Comparison of ENCODE assay signal across 23 cellular contexts in the genomic region with DNA sequence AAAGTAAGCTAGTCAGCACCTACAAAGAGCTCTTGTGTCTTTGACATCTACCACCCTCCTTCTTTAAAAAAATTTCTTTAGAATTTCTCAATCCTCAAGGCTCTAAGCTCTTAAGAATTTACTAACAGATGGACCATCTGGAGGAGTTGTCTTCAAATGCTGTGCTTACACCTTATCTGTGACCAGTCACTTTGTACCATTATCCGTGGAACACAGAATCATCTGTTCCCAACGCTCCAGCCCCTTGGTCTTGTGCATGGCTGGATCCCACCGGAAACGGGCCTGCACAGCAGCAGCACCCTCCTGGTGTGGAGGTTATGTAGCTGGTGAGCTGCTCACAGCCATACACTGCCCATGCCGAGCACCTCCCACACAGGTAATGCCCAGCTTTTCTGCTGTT.
A peak's percentile ranks its signal among the peaks of the same experiment; 100 is the strongest.
DNase-seq lines count a peak whose midpoint lies in the region; ATAC-seq, FAIRE-seq and TF ChIP-seq lines count a peak whose summit lies in the region.
"Had no signal": no experiment of that assay in that cellular context is flagged by ENCODE, and none has a peak within 500 bp of the region (broad histone marks: within the 10 kb centered on the region; RNA-seq: fewer than 3 reads in every experiment).

No MANE protein-coding gene starts in this region.

- H3K27me3 ChIP-seq in K562 (ENCODE audit: control insufficient read depth in 2 of 2, insufficient read depth in 2 of 2, low read length in 2 of 2): no peaks in the 10 kb centered on the region
- H3K27me3 ChIP-seq: BLaER1 treated with 17β-estradiol and CSF1 and Interleukin-3, amounts not matched to agents 10 nM and 100 nM had no signal

- H3K4me2 ChIP-seq in K562 (ENCODE audit: insufficient read depth, low read length): peak overlapping the region; percentile 22; the same call in 1 of the 2 replicates
- H3K4me2 ChIP-seq: A549; BLaER1 treated with 17β-estradiol and CSF1 and Interleukin-3, amounts not matched to agents 10 nM and 100 nM had no signal

- TF ChIP-seq RAD21 in K562 (CRISPR knock-in tag; conservative IDR thresholded peaks at IDR 0.05 in 1 of 2, IDR thresholded peaks at IDR 0.05 in 1 of 2): no peak

- no TSS peak for BruUV-seq in K562 (replicated peaks; lab: Mats Ljungman, UMichigan)

- no peak for FAIRE-seq in K562 (lab: Jason Lieb, UNC)
- FAIRE-seq: A549, GM12878, GM12892, GM18507 had no signal

- peak overlapping the region; percentile 50; the same call in 1 of the 2 replicates for H2AFZ ChIP-seq in K562 (ENCODE audit: low read depth, low read length)

- peak; percentile 9; the same call in 1 of the 3 replicates for ATAC-seq in K562
- ATAC-seq: A549; CD8-positive, alpha-beta T cell; GM12878 had no signal

- DNase-seq in NCI-H82 (lab: John Stamatoyannopoulos, UW) (peak; percentile 66), NCI-H82 treated with DMSO at 0.1 percent for 48 hours (lab: John Stamatoyannopoulos, UW; ENCODE audit: unreplicated experiment) (no peak), K562 (ENCODE audit: extremely low read depth in 1 of 4, low spot score in 3 of 4) (peak in 2 of 4 experiments; percentile 30 to 62)
- no peak for DNase-seq in activated naive CD4-positive, alpha-beta T cell (lab: John Stamatoyannopoulos, UW)
- DNase-seq in activated CD4-positive, CD25-positive, alpha-beta regulatory T cell treated with anti-CD3 and anti-CD28 coated beads, Interleukin-2, amount 50 U/mL, for 72 hours: no peak
- DNase-seq: AML-193; CD4-positive, alpha-beta T cell; CD8-positive, alpha-beta T cell; COR-L47; DMS 273 treated with DMSO at 0.1 percent for 48 hours; DMS153; DMS53; DMS79; DND-41; EL; GDM1 had no signal

- H3K4me3 ChIP-seq in K562: no peak overlapping the region
- H3K4me3 ChIP-seq: A549; BLaER1 treated with 17β-estradiol and CSF1 and Interleukin-3, amounts not matched to agents 10 nM and 100 nM; GM12878 had no signal

- H3K4me1 ChIP-seq in K562 (replicated peaks in 1 of 2; ENCODE audit: control insufficient read depth in 2 of 2, insufficient read depth in 2 of 2, low read length in 2 of 2): peaks cover 24 to 52% of the 10 kb centered on the region in 2 experiments
- H3K4me1 ChIP-seq: BLaER1 treated with 17β-estradiol and CSF1 and Interleukin-3, amounts not matched to agents 10 nM and 100 nM had no signal

- H3K9me1 ChIP-seq in K562 (ENCODE audit: control insufficient read depth, insufficient read depth, low read length): no peaks in the 10 kb centered on the region

- intact Hi-C loops in K562 (cut with micrococcal nuclease): no loop called here

- POLR2A ChIA-PET in K562 (lab: Yijun Ruan, JAX): interaction anchor here (0.6 to 1.5 kb wide), 4 partner anchors 9 to 17 kb away, joined by 3 to 4 read pairs (median 4); no protein-coding TSS in a partner anchor

- TF ChIP-seq POLR2A in K562 (conservative IDR thresholded peaks at IDR 0.05): no peak

- H3K27ac ChIP-seq in K562 (ENCODE audit: extremely low read depth, low read depth, low read length): no peak overlapping the region
- H3K27ac ChIP-seq: 22Rv1; A549; BLaER1 treated with 17β-estradiol and CSF1 and Interleukin-3, amounts not matched to agents 10 nM and 100 nM; C4-2B had no signal

- 20% methylated on average over 5 of the region's 5 CpGs for WGBS in K562 (ENCODE audit: insufficient coverage, low coverage, missing lambda C conversion rate)

- no peak overlapping the region for H3K9ac ChIP-seq in K562 (ENCODE audit: insufficient read depth in 1 of 2, low read depth in 2 of 2, low read length in 2 of 2)
- H3K9ac ChIP-seq: BLaER1 treated with 17β-estradiol and CSF1 and Interleukin-3, amounts not matched to agents 10 nM and 100 nM had no signal

- TF ChIP-seq CTCF in K562 (IDR thresholded peaks at IDR 0.05 in 2 of 3, conservative IDR thresholded peaks at IDR 0.05 in 1 of 3; ENCODE audit: insufficient read depth in 2 of 3, low read depth in 1 of 3, low read length in 3 of 3): no peak

- in situ Hi-C loops in K562 (cut with MboI): no loop called here

- no peaks in the 10 kb centered on the region for H4K20me1 ChIP-seq in K562 (replicated peaks; ENCODE audit: control insufficient read depth, insufficient read depth, low read length)
- H4K20me1 ChIP-seq: BLaER1 treated with 17β-estradiol and CSF1 and Interleukin-3, amounts not matched to agents 10 nM and 100 nM had no signal

- no peaks in the 10 kb centered on the region for H3K36me3 ChIP-seq in K562 (ENCODE audit: control insufficient read depth, insufficient read depth, low read length)
- H3K36me3 ChIP-seq: BLaER1 treated with 17β-estradiol and CSF1 and Interleukin-3, amounts not matched to agents 10 nM and 100 nM had no signal

- TF ChIP-seq EP300 in K562 (IDR thresholded peaks at IDR 0.05; ENCODE audit: low read length): no peak; the same call in 1 of the 2 replicates

- no peaks in the 10 kb centered on the region for H3K9me3 ChIP-seq in K562 (replicated peaks; ENCODE audit: control insufficient read depth, insufficient read depth, low read depth, low read length)
- H3K9me3 ChIP-seq: A549; BLaER1 treated with 17β-estradiol and CSF1 and Interleukin-3, amounts not matched to agents 10 nM and 100 nM had no signal

- no peaks in the 10 kb centered on the region for H3K79me2 ChIP-seq in K562 (ENCODE audit: control insufficient read depth, insufficient read depth, low read length)

- CTCF ChIA-PET in K562 (lab: Yijun Ruan, JAX; ENCODE audit: low intra/inter-chr PET ratio): no interaction called here

TF ChIP-seq in K562, 482 proteins besides CTCF, POLR2A, EP300 and RAD21 (continues in another document):
- TF ChIP-seq JUNB (CRISPR knock-in tag; conservative IDR thresholded peaks at IDR 0.05): no peak
- peak; percentile 63 for TF ChIP-seq CBFA2T2 (conservative IDR thresholded peaks at IDR 0.05)
- TF ChIP-seq SOX6 (IDR thresholded peaks at IDR 0.05): no peak
- TF ChIP-seq NCOA4 (IDR thresholded peaks at IDR 0.05; ENCODE audit: partially characterized antibody): no peak
- no peak for TF ChIP-seq CBX2 (IDR thresholded peaks at IDR 0.05; ENCODE audit: insufficient read depth, low read length, poor library complexity, severe bottlenecking)
- peak; percentile 48; the same call in 1 of the 2 replicates for TF ChIP-seq TAL1 (IDR thresholded peaks at IDR 0.05)
- no peak for TF ChIP-seq GATAD2A (IDR thresholded peaks at IDR 0.05)
- TF ChIP-seq ZNF561 (CRISPR knock-in tag; conservative IDR thresholded peaks at IDR 0.05): no peak
- no peak for TF ChIP-seq ELF1 (tag; IDR thresholded peaks at IDR 0.05)
- no peak for TF ChIP-seq DNMT1 (IDR thresholded peaks at IDR 0.05)
- TF ChIP-seq KLF16 (IDR thresholded peaks at IDR 0.05): 0 out of 2 replicates have a peak, but pooled peaks have one; percentile 9
- TF ChIP-seq TEAD4 (IDR thresholded peaks at IDR 0.05; ENCODE audit: low read length): peak; percentile 67
- no peak for TF ChIP-seq TEAD4 (CRISPR knock-in tag; IDR thresholded peaks at IDR 0.05; ENCODE audit: borderline replicate concordance)
- TF ChIP-seq ZNF77 (CRISPR knock-in tag; IDR thresholded peaks at IDR 0.05): no peak
- TF ChIP-seq, protein P1, sequence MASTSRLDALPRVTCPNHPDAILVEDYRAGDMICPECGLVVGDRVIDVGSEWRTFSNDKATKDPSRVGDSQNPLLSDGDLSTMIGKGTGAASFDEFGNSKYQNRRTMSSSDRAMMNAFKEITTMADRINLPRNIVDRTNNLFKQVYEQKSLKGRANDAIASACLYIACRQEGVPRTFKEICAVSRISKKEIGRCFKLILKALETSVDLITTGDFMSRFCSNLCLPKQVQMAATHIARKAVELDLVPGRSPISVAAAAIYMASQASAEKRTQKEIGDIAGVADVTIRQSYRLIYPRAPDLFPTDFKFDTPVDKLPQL (IDR thresholded peaks at IDR 0.05; ENCODE audit: extremely low read depth, insufficient read length): no peak
- TF ChIP-seq, protein P2, sequence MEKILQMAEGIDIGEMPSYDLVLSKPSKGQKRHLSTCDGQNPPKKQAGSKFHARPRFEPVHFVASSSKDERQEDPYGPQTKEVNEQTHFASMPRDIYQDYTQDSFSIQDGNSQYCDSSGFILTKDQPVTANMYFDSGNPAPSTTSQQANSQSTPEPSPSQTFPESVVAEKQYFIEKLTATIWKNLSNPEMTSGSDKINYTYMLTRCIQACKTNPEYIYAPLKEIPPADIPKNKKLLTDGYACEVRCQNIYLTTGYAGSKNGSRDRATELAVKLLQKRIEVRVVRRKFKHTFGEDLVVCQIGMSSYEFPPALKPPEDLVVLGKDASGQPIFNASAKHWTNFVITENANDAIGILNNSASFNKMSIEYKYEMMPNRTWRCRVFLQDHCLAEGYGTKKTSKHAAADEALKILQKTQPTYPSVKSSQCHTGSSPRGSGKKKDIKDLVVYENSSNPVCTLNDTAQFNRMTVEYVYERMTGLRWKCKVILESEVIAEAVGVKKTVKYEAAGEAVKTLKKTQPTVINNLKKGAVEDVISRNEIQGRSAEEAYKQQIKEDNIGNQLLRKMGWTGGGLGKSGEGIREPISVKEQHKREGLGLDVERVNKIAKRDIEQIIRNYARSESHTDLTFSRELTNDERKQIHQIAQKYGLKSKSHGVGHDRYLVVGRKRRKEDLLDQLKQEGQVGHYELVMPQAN (IDR thresholded peaks at IDR 0.05; ENCODE audit: borderline replicate concordance): no peak
- TF ChIP-seq RHOXF2B (CRISPR knock-in tag; conservative IDR thresholded peaks at IDR 0.05): no peak
- TF ChIP-seq, protein P3, sequence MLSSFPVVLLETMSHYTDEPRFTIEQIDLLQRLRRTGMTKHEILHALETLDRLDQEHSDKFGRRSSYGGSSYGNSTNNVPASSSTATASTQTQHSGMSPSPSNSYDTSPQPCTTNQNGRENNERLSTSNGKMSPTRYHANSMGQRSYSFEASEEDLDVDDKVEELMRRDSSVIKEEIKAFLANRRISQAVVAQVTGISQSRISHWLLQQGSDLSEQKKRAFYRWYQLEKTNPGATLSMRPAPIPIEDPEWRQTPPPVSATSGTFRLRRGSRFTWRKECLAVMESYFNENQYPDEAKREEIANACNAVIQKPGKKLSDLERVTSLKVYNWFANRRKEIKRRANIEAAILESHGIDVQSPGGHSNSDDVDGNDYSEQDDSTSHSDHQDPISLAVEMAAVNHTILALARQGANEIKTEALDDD (IDR thresholded peaks at IDR 0.05): no peak
- TF ChIP-seq ZNF668 (CRISPR knock-in tag; IDR thresholded peaks at IDR 0.05): no peak
- peak; percentile 73 for TF ChIP-seq CBFA2T3 (IDR thresholded peaks at IDR 0.05)
- no peak for TF ChIP-seq ARHGAP35 (IDR thresholded peaks at IDR 0.05; ENCODE audit: partially characterized antibody)
